ENCODE assay signal across 13 cellular contexts in the genomic region with DNA sequence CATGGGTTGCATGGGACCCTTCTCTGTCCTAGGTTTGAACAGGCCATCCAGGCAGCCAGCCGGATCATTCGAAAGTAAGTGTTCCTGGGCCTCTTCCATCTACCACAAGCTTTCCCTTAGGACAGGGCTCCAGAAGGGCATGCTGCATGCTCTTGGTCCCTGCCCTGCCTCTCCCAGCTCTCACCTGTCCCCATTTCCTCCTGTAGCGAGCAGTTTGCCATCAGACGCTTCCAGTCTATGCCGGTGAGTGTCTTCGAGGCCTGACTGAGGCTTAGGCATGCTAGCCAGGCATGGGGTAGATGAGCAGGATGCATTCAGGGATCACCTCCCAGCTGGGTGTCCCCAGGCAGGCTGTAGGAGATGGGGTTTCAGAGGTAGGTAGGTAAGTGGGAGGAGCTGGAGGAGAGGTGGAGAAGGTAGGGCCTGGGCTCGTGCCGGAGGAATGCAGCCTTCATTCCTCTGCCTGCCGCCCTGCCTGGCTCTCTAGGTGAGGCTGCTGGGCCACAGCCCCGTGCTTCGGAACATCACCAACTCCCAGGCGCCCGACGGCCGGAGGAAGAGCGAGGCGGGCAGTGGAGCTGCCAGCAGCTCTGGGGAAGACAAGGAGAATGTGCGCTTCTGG. TPM values are rescaled to one million over a fixed set of nuclear protein-coding genes. Genes with fewer than 3 reads are reported as not detected.
A peak's percentile ranks its signal among the peaks of the same experiment; 100 is the strongest.
DNase-seq lines count a peak whose midpoint lies in the region; ATAC-seq and TF ChIP-seq lines count a peak whose summit lies in the region.
"Had no signal": no experiment of that assay in that cellular context is flagged by ENCODE, and none has a peak within 500 bp of the region (broad histone marks: within the 10 kb centered on the region; RNA-seq: fewer than 3 reads in every experiment).

No MANE protein-coding gene starts in this region.

- WGBS in hepatocyte (ENCODE audit: low lambda C conversion rate, missing lambda C conversion rate), result 89% methylated on average over 18 of the region's 18 CpGs

- H3K79me2 ChIP-seq in hepatocyte, result peaks cover 22% of the 10 kb centered on the region

- H3K9me2 ChIP-seq in hepatocyte (replicated peaks; ENCODE audit: insufficient read depth), result no peaks in the 10 kb centered on the region

- DNase-seq in NCI-H146 (lab: John Stamatoyannopoulos, UW), result peak; percentile 25
- no peak for DNase-seq in NCI-H146 treated with DMSO at 0.1 percent for 48 hours (lab: John Stamatoyannopoulos, UW; ENCODE audit: unreplicated experiment)
- no peak for DNase-seq in RWPE2 (ENCODE audit: low spot score)
- no peak for DNase-seq in hepatocyte (ENCODE audit: low spot score)
- no peak for DNase-seq in stimulated activated naive CD8-positive, alpha-beta T cell treated with anti-CD3 and anti-CD28 coated beads, Interleukin-15, Interleukin-2, amounts not matched to agents 100 U/mL and 50 U/mL, for 24 hours
- no peak for DNase-seq in HT-29 (ENCODE audit: low spot score)
- DNase-seq in mesenteric fat pad (ENCODE audit: low spot score), result no peak
- DNase-seq: 8988T, foreskin keratinocyte, OCI-M1 had no signal

- no peak for ATAC-seq in RWPE2 (ENCODE audit: low read depth)
- ATAC-seq in stimulated activated naive CD8-positive, alpha-beta T cell treated with anti-CD3 and anti-CD28 coated beads, Interleukin-15, Interleukin-2, amounts not matched to agents 100 U/mL and 50 U/mL, for 24 hours, result no peak
- ATAC-seq: foreskin keratinocyte had no signal

- no peak overlapping the region for H3K4me2 ChIP-seq in hepatocyte

- H3K9me3 ChIP-seq in RWPE2 (ENCODE audit: severe bottlenecking), result no peaks in the 10 kb centered on the region
- no peaks in the 10 kb centered on the region for H3K9me3 ChIP-seq in hepatocyte (ENCODE audit: low read depth)
- H3K9me3 ChIP-seq: breast epithelium had no signal

- H3K36me3 ChIP-seq in RWPE2 (ENCODE audit: low read depth) (peaks cover 86% of the 10 kb centered on the region), hepatocyte (replicated peaks; ENCODE audit: insufficient read depth, low read depth) (no peaks in the 10 kb centered on the region)
- H3K36me3 ChIP-seq: breast epithelium had no signal

- H3K27ac ChIP-seq in RWPE2 (ENCODE audit: poor library complexity, severe bottlenecking) (peak overlapping the region; percentile 74), hepatocyte (peak overlapping the region; percentile 19), skin epidermis (peak overlapping the region in 17 of 21 experiments; percentile 5 to 97 (median 91))
- H3K27ac ChIP-seq: foreskin keratinocyte, VCaP had no signal

- no peak overlapping the region for H2AFZ ChIP-seq in hepatocyte

- no peaks in the 10 kb centered on the region for H3K27me3 ChIP-seq in RWPE2 (ENCODE audit: insufficient read depth, poor library complexity, severe bottlenecking)
- H3K27me3 ChIP-seq in hepatocyte, result no peaks in the 10 kb centered on the region
- H3K27me3 ChIP-seq: breast epithelium, foreskin keratinocyte had no signal

- H3K4me1 ChIP-seq in RWPE2 (ENCODE audit: insufficient read depth, poor library complexity, severe bottlenecking) (peaks cover 21% of the 10 kb centered on the region), hepatocyte (ENCODE audit: insufficient read depth) (peaks cover 33% of the 10 kb centered on the region)

- TF ChIP-seq CTCF in RWPE2 (IDR thresholded peaks at IDR 0.05; ENCODE audit: poor library complexity, severe bottlenecking), result no peak
- TF ChIP-seq CTCF in hepatocyte (IDR thresholded peaks at IDR 0.05; ENCODE audit: poor library complexity), result no peak

- H3K4me3 ChIP-seq in RWPE2 (ENCODE audit: severe bottlenecking) (no peak overlapping the region), hepatocyte (no peak overlapping the region), skin epidermis (no peak overlapping the region)
- H3K4me3 ChIP-seq: breast epithelium had no signal

- no peaks in the 10 kb centered on the region for H4K20me1 ChIP-seq in hepatocyte (ENCODE audit: insufficient read depth, poor library complexity, severe bottlenecking)

RNA-seq across cellular contexts. Expression of a gene that starts 4.3 kb away (rescaled TPM):
- total RNA-seq in hepatocyte (15.1 and 15.7 TPM in 2 replicates), mesenteric fat pad (18.0 TPM)
- 20.0 and 21.9 TPM in 2 replicates for polyA plus RNA-seq in hepatocyte
- 71.1 and 71.6 TPM in 2 replicates for total RNA-seq in HT-29 (2014; rRNA removed; shearing (Covaris generic))

RNA-seq across cellular contexts. Expression of a gene that starts 13.8 kb away (rescaled TPM):
- 40.9 and 46.7 TPM in 2 replicates for total RNA-seq in hepatocyte
- polyA plus RNA-seq in hepatocyte, result 17.6 and 21.2 TPM in 2 replicates
- 205 and 222 TPM in 2 replicates for total RNA-seq in HT-29 (2014; rRNA removed; shearing (Covaris generic))
- total RNA-seq in mesenteric fat pad, result 97.3 TPM

RNA-seq across cellular contexts. Expression of a gene that starts 19.1 kb away (rescaled TPM):
- total RNA-seq in hepatocyte (0.63 TPM in 1 of 2 replicates, not detected in the other), mesenteric fat pad (not detected)
- 0.51 TPM in 1 of 2 replicates, not detected in the other for polyA plus RNA-seq in hepatocyte
- total RNA-seq in HT-29 (2014; rRNA removed; shearing (Covaris generic)), result 0.81 and 0.92 TPM in 2 replicates

RNA-seq across cellular contexts. Expression of a gene that starts 20.0 kb away (rescaled TPM):
- 13.8 and 15.9 TPM in 2 replicates for total RNA-seq in hepatocyte
- polyA plus RNA-seq in hepatocyte, result 19.7 and 21.8 TPM in 2 replicates
- 40.2 and 41.0 TPM in 2 replicates for total RNA-seq in HT-29 (2014; rRNA removed; shearing (Covaris generic))
- total RNA-seq in mesenteric fat pad, result 13.2 TPM

RNA-seq across cellular contexts. Expression of a gene that starts 32.8 kb away (rescaled TPM):
- total RNA-seq in hepatocyte, result 9.6 and 11.7 TPM in 2 replicates
- polyA plus RNA-seq in hepatocyte, result 31.7 and 36.0 TPM in 2 replicates
- total RNA-seq in HT-29 (2014; rRNA removed; shearing (Covaris generic)), result 137 TPM in 2 replicates
- 37.5 TPM for total RNA-seq in mesenteric fat pad

Comparison
In these comparisons a context has a peak if more than half of its experiments do, and no peak if none do; other contexts are left out.
1. H3K27ac ChIP-seq: peak in every context shown above with its lines; median percentile 91 in skin epidermis; 74 in RWPE2; 19 in hepatocyte.